ENCODE assay signal across 1 cellular context in genomic region chr10:27529010-27529783, GRCh38.
A peak's percentile ranks its signal among the peaks of the same experiment; 100 is the strongest.
TF ChIP-seq lines count a peak whose summit lies in the region.

No MANE protein-coding gene starts in this region.

TF ChIP-seq in K562, 482 proteins besides CTCF, POLR2A, EP300 and RAD21 (continued from another document and continues in another):
- TF ChIP-seq ZNF277 (CRISPR knock-in tag; IDR thresholded peaks at IDR 0.05; ENCODE audit: borderline replicate concordance) (no peak), DIDO1 (tag; IDR thresholded peaks at IDR 0.05; ENCODE audit: low read depth) (no peak), PATZ1 (CRISPR knock-in tag; IDR thresholded peaks at IDR 0.05; ENCODE audit: borderline replicate concordance) (no peak), TBP (optimal IDR thresholded peaks at IDR 0.05; ENCODE audit: low read depth, low read length) (no peak), ZNF217 (CRISPR knock-in tag; IDR thresholded peaks at IDR 0.05) (no peak), OTX1 (CRISPR knock-in tag; IDR thresholded peaks at IDR 0.05) (no peak), ZNF699 (CRISPR knock-in tag; IDR thresholded peaks at IDR 0.05; ENCODE audit: insufficient replicate concordance) (no peak), ZNF316 (IDR thresholded peaks at IDR 0.05) (peak; percentile 99), SMARCE1 (IDR thresholded peaks at IDR 0.05) (no peak; the same call in 1 of the 2 replicates), DNMT1 (IDR thresholded peaks at IDR 0.05) (no peak), FOXA1 (IDR thresholded peaks at IDR 0.05; ENCODE audit: borderline replicate concordance) (no peak), ZKSCAN3 (CRISPR knock-in tag; IDR thresholded peaks at IDR 0.05) (no peak), RNF2 (IDR thresholded peaks at IDR 0.05) (no peak), DPF2 (IDR thresholded peaks at IDR 0.05) (peak; percentile 73; the same call in 1 of the 2 replicates), CGGBP1 (CRISPR knock-in tag; IDR thresholded peaks at IDR 0.05) (no peak), ZNF586 (CRISPR knock-in tag; conservative IDR thresholded peaks at IDR 0.05) (no peak), USF2 (CRISPR knock-in tag; IDR thresholded peaks at IDR 0.05) (no peak), MECOM (CRISPR knock-in tag; IDR thresholded peaks at IDR 0.05) (no peak), PRDM10 (IDR thresholded peaks at IDR 0.05; ENCODE audit: partially characterized antibody) (no peak), ARNT (IDR thresholded peaks at IDR 0.05) (peak in 1 of 2 experiments; percentile 61; a peak in 1 of 4 replicates), SMARCA4 (IDR thresholded peaks at IDR 0.05) (peak; percentile 64), STAT5B (CRISPR knock-in tag; IDR thresholded peaks at IDR 0.05) (no peak), ESRRA (IDR thresholded peaks at IDR 0.05; ENCODE audit: borderline replicate concordance, low read depth) (peak; percentile 53; the same call in 1 of the 2 replicates), ATF7 (IDR thresholded peaks at IDR 0.05) (no peak), ZNF398 (CRISPR knock-in tag; IDR thresholded peaks at IDR 0.05) (no peak), MAFK (IDR thresholded peaks at IDR 0.05; ENCODE audit: low read length) (peak; percentile 90), PHF20 (IDR thresholded peaks at IDR 0.05; ENCODE audit: partially characterized antibody) (no peak), MAZ (CRISPR knock-in tag; conservative IDR thresholded peaks at IDR 0.05 in 1 of 2, IDR thresholded peaks at IDR 0.05 in 1 of 2) (no peak), CCAR2 (IDR thresholded peaks at IDR 0.05; ENCODE audit: low read depth, low read length) (no peak), HIVEP1 (CRISPR knock-in tag; IDR thresholded peaks at IDR 0.05) (no peak), ZNF232 (CRISPR knock-in tag; IDR thresholded peaks at IDR 0.05) (no peak), BACH1 (tag; IDR thresholded peaks at IDR 0.05) (peak; percentile 1; the same call in 1 of the 2 replicates), ZNF23 (CRISPR knock-in tag; IDR thresholded peaks at IDR 0.05) (no peak), ZBED1 (IDR thresholded peaks at IDR 0.05) (no peak), ZNF592 (IDR thresholded peaks at IDR 0.05) (peak; percentile 74; the same call in 1 of the 2 replicates), GATAD2B (IDR thresholded peaks at IDR 0.05; ENCODE audit: borderline replicate concordance) (no peak), ZNF707 (CRISPR knock-in tag; conservative IDR thresholded peaks at IDR 0.05) (no peak), THRAP3 (IDR thresholded peaks at IDR 0.05; ENCODE audit: borderline replicate concordance) (peak; percentile 56; the same call in 1 of the 2 replicates), BCLAF1 (IDR thresholded peaks at IDR 0.05; ENCODE audit: borderline replicate concordance in 1 of 2, control insufficient read depth in 1 of 2, low read depth in 2 of 2, low read length in 1 of 2) (no peak), SRSF1 (IDR thresholded peaks at IDR 0.05; ENCODE audit: low read depth, low read length) (no peak), ZBTB5 (IDR thresholded peaks at IDR 0.05) (no peak), ZNF280B (CRISPR knock-in tag; IDR thresholded peaks at IDR 0.05) (no peak), WHSC1 (IDR thresholded peaks at IDR 0.05; ENCODE audit: low read length) (no peak), ASH1L (IDR thresholded peaks at IDR 0.05; ENCODE audit: borderline replicate concordance, low read depth, partially characterized antibody) (no peak)
